1 cellular context compared by ENCODE assay signal in genomic region chr10:28721318-28721717, GRCh38.
TF ChIP-seq lines count a peak whose summit lies in the region.

No MANE protein-coding gene starts in this region.

TF ChIP-seq in IMR-90, 13 proteins besides CTCF, POLR2A, EP300 and RAD21:
- TF ChIP-seq MAZ (IDR thresholded peaks at IDR 0.05; ENCODE audit: borderline replicate concordance, low read depth, low read length), result no peak
- TF ChIP-seq USF2 (IDR thresholded peaks at IDR 0.05; ENCODE audit: low read depth, low read length), result no peak
- no peak for TF ChIP-seq ELK1 (IDR thresholded peaks at IDR 0.05; ENCODE audit: borderline replicate concordance, low read depth, low read length)
- TF ChIP-seq MXI1 (IDR thresholded peaks at IDR 0.05; ENCODE audit: borderline replicate concordance, low read depth, low read length), result no peak
